ENCODE assay signal across 17 cellular contexts in genomic region chr7:123570390-123571182, GRCh38. TPM values are rescaled to one million over a fixed set of nuclear protein-coding genes. Genes with fewer than 3 reads are reported as not detected.
DNase-seq lines count a peak whose midpoint lies in the region; ATAC-seq and TF ChIP-seq lines count a peak whose summit lies in the region.
"Had no signal": no experiment of that assay in that cellular context is flagged by ENCODE, and none has a peak within 500 bp of the region (broad histone marks: within the 10 kb centered on the region; RNA-seq: fewer than 3 reads in every experiment).

No MANE protein-coding gene starts in this region.

- DNase-seq in RWPE1 (ENCODE audit: low spot score): peak; percentile 45
- DNase-seq in activated CD4-positive, alpha-beta T cell treated with anti-CD3 and anti-CD28 coated beads for 4 hours: no peak
- no peak for DNase-seq in T-helper 2 cell
- no peak for DNase-seq in COLO668 (lab: John Stamatoyannopoulos, UW; ENCODE audit: unreplicated experiment)
- DNase-seq: amniotic stem cell; cortex of kidney; DMS79; IMR-90; left ventricle myocardium superior; NCI-H187; stimulated activated CD4-positive, alpha-beta T cell treated with anti-CD3 and anti-CD28 coated beads, Interleukin-1b, Interleukin-23, amount 100 ng/mL, for 48 hours had no signal

- no peak overlapping the region for H3K27ac ChIP-seq in RWPE1

- POLR2A ChIA-PET in RWPE1 (lab: Yijun Ruan, JAX; ENCODE audit: low non-redundant PET): no interaction called here

- ATAC-seq in GM18861 (IDR thresholded peaks at IDR 0.05; ENCODE audit: unreplicated experiment) (peak; percentile 46), HG03469 (IDR thresholded peaks at IDR 0.05; ENCODE audit: unreplicated experiment) (peak; percentile 59), esophagus mucosa (peak; percentile 90), GM19023 (IDR thresholded peaks at IDR 0.05; ENCODE audit: unreplicated experiment) (no peak)
- ATAC-seq: left ventricle myocardium superior; natural killer cell treated with Interleukin-12 subunit alpha and Interleukin-12 subunit beta and Interleukin-15 and Interleukin-18, amount 100 ng/mL, for 72 hours had no signal

- CTCF ChIA-PET in RWPE1 (lab: Yijun Ruan, JAX): no interaction called here

- no peak for TF ChIP-seq CTCF in RWPE1 (conservative IDR thresholded peaks at IDR 0.05; ENCODE audit: low read depth)

RNA-seq across cellular contexts. Expression of gene NDUFA5, which starts 13.0 kb away (rescaled TPM):
- total RNA-seq in esophagus mucosa: 35.1 TPM

RNA-seq across cellular contexts. Expression of gene ASB15, which starts 31.0 kb away (rescaled TPM):
- not detected for total RNA-seq in esophagus mucosa
- total RNA-seq: fibroblast of lung; IMR-90; natural killer cell treated with Interleukin-12 subunit alpha and Interleukin-12 subunit beta and Interleukin-15 and Interleukin-18, amount 100 ng/mL, for 72 hours had no signal

RNA-seq across cellular contexts. Expression of gene IQUB, which starts 36.2 kb away (rescaled TPM):
- not detected for total RNA-seq in esophagus mucosa
